Comparison of ENCODE assay signal across 15 cellular contexts in genomic region chr13:22111152-22111783, GRCh38.
"Had no signal": no experiment of that assay in that cellular context is flagged by ENCODE, and none has a peak within 500 bp of the region (broad histone marks: within the 10 kb centered on the region; RNA-seq: fewer than 3 reads in every experiment).

No MANE protein-coding gene starts in this region.

- DNase-seq: activated B cell treated with CpG ODN at 0.5 μM for 24 hours; activated CD4-positive, alpha-beta T cell treated with anti-CD3 and anti-CD28 coated beads for 48 hours; activated CD8-positive, alpha-beta memory T cell treated with anti-CD3 and anti-CD28 coated beads for 24 hours; cerebellar nuclear complex; cortex of kidney; gastrocnemius medialis; head of caudate nucleus; kidney; left lung; stimulated activated CD4-positive, alpha-beta T cell treated with anti-CD3 and anti-CD28 coated beads, Interleukin-2, amount 100 ng/mL, for 24 hours; T-cell; T-helper 9 cell had no signal

- H3K36me3 ChIP-seq: gastrocnemius medialis, left lung, prostate gland, right atrium auricular region had no signal

- H3K27ac ChIP-seq: gastrocnemius medialis, left lung, prostate gland had no signal

- H3K27me3 Mint-ChIP-seq: activated B cell treated with CpG ODN at 0.5 μM for 24 hours, T-cell had no signal

- H3K27ac Mint-ChIP-seq: activated B cell treated with CpG ODN at 0.5 μM for 24 hours, T-cell had no signal

- H3K9me3 ChIP-seq: gastrocnemius medialis, left lung, prostate gland, right atrium auricular region had no signal

- H3K27me3 ChIP-seq: gastrocnemius medialis, left lung, right atrium auricular region had no signal

- H3K4me3 Mint-ChIP-seq: activated B cell treated with CpG ODN at 0.5 μM for 24 hours, T-cell had no signal

- H3K4me3 ChIP-seq: gastrocnemius medialis, left lung, prostate gland, right atrium auricular region had no signal

- ATAC-seq: esophagus mucosa, left lung, T-cell had no signal

- H3K4me1 ChIP-seq: gastrocnemius medialis, prostate gland had no signal
